In genomic region chr5:78574157-78574673, GRCh38 we compare ENCODE assay signal across 12 cellular contexts.
DNase-seq lines count a peak whose midpoint lies in the region; ATAC-seq and TF ChIP-seq lines count a peak whose summit lies in the region.
"Had no signal": no experiment of that assay in that cellular context is flagged by ENCODE, and none has a peak within 500 bp of the region (broad histone marks: within the 10 kb centered on the region; RNA-seq: fewer than 3 reads in every experiment).

No MANE protein-coding gene starts in this region.

- TF ChIP-seq POLR2A in gastrocnemius medialis (IDR thresholded peaks at IDR 0.05), result no peak

- no peak for ATAC-seq in gastrocnemius medialis

- no peak overlapping the region for H3K9ac ChIP-seq in endodermal cell (ENCODE audit: extremely low read depth, low read length, poor library complexity, severe bottlenecking)

- H3K27me3 ChIP-seq in endodermal cell (ENCODE audit: control insufficient read depth, insufficient read depth, low read length, poor library complexity, severe bottlenecking) (no peaks in the 10 kb centered on the region), gastrocnemius medialis (no peaks in the 10 kb centered on the region)
- H3K27me3 ChIP-seq: esophagus squamous epithelium, testis had no signal

- WGBS in endodermal cell (ENCODE audit: insufficient coverage in 1 of 2, insufficient read length in 1 of 2), 2 experiments, result 80 to 86% methylated on average over 2 to 4 of the region's 4 CpGs

- H3K9me3 Mint-ChIP-seq in IgD-negative memory B cell, result no peaks in the 10 kb centered on the region
- no peaks in the 10 kb centered on the region for H3K9me3 Mint-ChIP-seq in endodermal cell
- peaks cover 6% of the 10 kb centered on the region for H3K9me3 Mint-ChIP-seq in nephron
- H3K9me3 Mint-ChIP-seq: activated naive CD8-positive, alpha-beta T cell treated with anti-CD3 and anti-CD28 coated beads, Interleukin-2, amount 10 ng/mL, durations not matched to agents 7 days and 5 days had no signal

- H3K27ac Mint-ChIP-seq in IgD-negative memory B cell, result peak overlapping the region in 2 of 3 donors; percentile 27 to 94
- H3K27ac Mint-ChIP-seq in endodermal cell, result peak overlapping the region; percentile 11
- H3K27ac Mint-ChIP-seq in nephron, result peak overlapping the region; percentile 78 to 94 (median 82)
- H3K27ac Mint-ChIP-seq: activated naive CD8-positive, alpha-beta T cell treated with anti-CD3 and anti-CD28 coated beads, Interleukin-2, amount 10 ng/mL, durations not matched to agents 7 days and 5 days had no signal

- no peak overlapping the region for H3K27ac ChIP-seq in endodermal cell (ENCODE audit: low read depth, low read length)
- peak overlapping the region in 1 of 4 donors; percentile 37 for H3K27ac ChIP-seq in gastrocnemius medialis
- H3K27ac ChIP-seq: C4-2B, testis had no signal

- no peak overlapping the region for H3K4me3 ChIP-seq in endodermal cell (ENCODE audit: low read length)
- no peak overlapping the region for H3K4me3 ChIP-seq in gastrocnemius medialis
- H3K4me3 ChIP-seq: esophagus squamous epithelium, testis had no signal

- H3K36me3 ChIP-seq in endodermal cell (ENCODE audit: control insufficient read depth, insufficient read depth, low read length) (peaks cover 46% of the 10 kb centered on the region), gastrocnemius medialis (no peaks in the 10 kb centered on the region)
- H3K36me3 ChIP-seq: esophagus squamous epithelium had no signal

- TF ChIP-seq CTCF in endodermal cell (conservative IDR thresholded peaks at IDR 0.05) (no peak), nephron (IDR thresholded peaks at IDR 0.05; ENCODE audit: unreplicated experiment in 3 of 3) (no peak), gastrocnemius medialis (IDR thresholded peaks at IDR 0.05 in 4 of 5, conservative IDR thresholded peaks at IDR 0.05 in 1 of 5) (no peak)

- H3K4me1 Mint-ChIP-seq in IgD-negative memory B cell, result peaks cover 23 to 36% (median 29%) of the 10 kb centered on the region in 3 donors
- H3K4me1 Mint-ChIP-seq in endodermal cell, result peaks cover 42% of the 10 kb centered on the region
- H3K4me1 Mint-ChIP-seq in nephron, result peaks cover 86% of the 10 kb centered on the region

- H3K27me3 Mint-ChIP-seq in IgD-negative memory B cell (no peaks in the 10 kb centered on the region), endodermal cell (ENCODE audit: insufficient read depth) (no peaks in the 10 kb centered on the region), nephron (ENCODE audit: low read depth) (no peaks in the 10 kb centered on the region)

- intact Hi-C loops in gastrocnemius medialis (cut with DNase I; ENCODE audit: low total_unique reads), result loop anchor here (5.0 kb wide), 1 partner anchor 67 kb away; no protein-coding TSS in a partner anchor

- peaks cover 9% of the 10 kb centered on the region for H3K4me1 ChIP-seq in endodermal cell (ENCODE audit: control insufficient read depth, insufficient read depth, low read length)
- peaks cover 46 to 57% of the 10 kb centered on the region in 2 donors for H3K4me1 ChIP-seq in gastrocnemius medialis

- H3K9me3 ChIP-seq in endodermal cell (ENCODE audit: control insufficient read depth, low read length) (no peaks in the 10 kb centered on the region), gastrocnemius medialis (no peaks in the 10 kb centered on the region)
- H3K9me3 ChIP-seq: esophagus squamous epithelium, testis had no signal

- H3K36me3 Mint-ChIP-seq in IgD-negative memory B cell (peaks cover 2% of the 10 kb centered on the region), endodermal cell (ENCODE audit: low read depth) (peaks cover 53% of the 10 kb centered on the region), nephron (ENCODE audit: low read depth) (peaks cover 30% of the 10 kb centered on the region)
- H3K36me3 Mint-ChIP-seq: activated naive CD8-positive, alpha-beta T cell treated with anti-CD3 and anti-CD28 coated beads, Interleukin-2, amount 10 ng/mL, durations not matched to agents 7 days and 5 days had no signal

- peak; percentile 25 for DNase-seq in EL
- DNase-seq in endodermal cell, result no peak
- no peak for DNase-seq in gastrocnemius medialis
- no peak for DNase-seq in activated T-cell treated with anti-CD3 and anti-CD28 coated beads for 4 hours
- no peak for DNase-seq in COR-L47 (lab: John Stamatoyannopoulos, UW)
- DNase-seq in kidney tubule cell (ENCODE audit: low spot score), result no peak
- DNase-seq: activated naive CD8-positive, alpha-beta T cell treated with anti-CD3 and anti-CD28 coated beads, Interleukin-2, amount 10 ng/mL, durations not matched to agents 7 days and 5 days; esophagus squamous epithelium; testis had no signal

- in situ Hi-C loops in gastrocnemius medialis (cut with MboI; ENCODE audit: low sequenced_read_pairs in 4 of 4), result no loop called here

- peak overlapping the region in 3 of 4 donors; percentile 4 to 75 (median 34) for H3K4me3 Mint-ChIP-seq in IgD-negative memory B cell
- no peak overlapping the region for H3K4me3 Mint-ChIP-seq in endodermal cell
- H3K4me3 Mint-ChIP-seq in nephron, result no peak overlapping the region
- H3K4me3 Mint-ChIP-seq: activated naive CD8-positive, alpha-beta T cell treated with anti-CD3 and anti-CD28 coated beads, Interleukin-2, amount 10 ng/mL, durations not matched to agents 7 days and 5 days had no signal

Comparison
In these comparisons a context has a peak if more than half of its experiments do, and no peak if none do; other contexts are left out.
1. H3K27ac Mint-ChIP-seq: peak in every context shown above with its lines; median percentile 82 in nephron; 60 in IgD-negative memory B cell; 11 in endodermal cell.
2. H3K4me3 Mint-ChIP-seq: peak in IgD-negative memory B cell (3 of 4); none in endodermal cell (single experiment) and nephron (0 of 3).